Comparison of ENCODE assay signal across 8 cellular contexts in genomic region chr14:55129086-55129427, GRCh38. TPM values are rescaled to one million over a fixed set of nuclear protein-coding genes. Genes with fewer than 3 reads are reported as not detected.
DNase-seq lines count a peak whose midpoint lies in the region; ATAC-seq and TF ChIP-seq lines count a peak whose summit lies in the region.

LGALS3 (plus strand) TSS chr14:55129252; CDS start chr14:55137374, 8,122 bp downstream.

- H3K9me3 Mint-ChIP-seq in activated B cell treated with CpG ODN at 0.5 μM for 24 hours = no peaks in the 10 kb centered on the region

- peaks cover 25% of the 10 kb centered on the region for H3K36me3 Mint-ChIP-seq in activated B cell treated with CpG ODN at 0.5 μM for 24 hours (ENCODE audit: low read depth)

- DNase-seq in EH (ENCODE audit: low read depth) (peak; percentile 72), HPDE6-E6E7 (ENCODE audit: extremely low spot score) (peak; percentile 85), activated B cell treated with CpG ODN at 0.5 μM for 24 hours (peak; percentile 72), lung microvascular endothelial cell (ENCODE audit: low read depth in 2 of 2) (peak; percentile 57 to 58), stromal cell of bone marrow (ENCODE audit: low read depth) (peak; percentile 48), SIG-M5 treated with dmso at 0.1 percent for 504 hours (lab: John Stamatoyannopoulos, UW; ENCODE audit: unreplicated experiment) (no peak)

- POLR2A ChIA-PET in activated B cell treated with CpG ODN at 0.5 μM for 24 hours (lab: Charles Lee) = interaction anchor here (1.0 to 4.7 kb wide), 17 partner anchors 9 to 247 kb away, joined by 3 to 78 read pairs (median 7); partner anchors contain the start of genes MAPK1IP1L, SOCS4 and WDHD1

- peaks cover 46% of the 10 kb centered on the region for H3K4me1 Mint-ChIP-seq in activated B cell treated with CpG ODN at 0.5 μM for 24 hours

- H3K27me3 Mint-ChIP-seq in activated B cell treated with CpG ODN at 0.5 μM for 24 hours = peaks cover 2% of the 10 kb centered on the region

- no peaks in the 10 kb centered on the region for H3K36me3 ChIP-seq in ectodermal cell (ENCODE audit: control insufficient read depth, insufficient read depth, low read length)

- ATAC-seq in GM21390 (IDR thresholded peaks at IDR 0.05; ENCODE audit: unreplicated experiment) = peak; percentile 71
- peak; percentile 51 for ATAC-seq in activated B cell treated with CpG ODN at 0.5 μM for 24 hours (ENCODE audit: low read depth)

- peaks cover 6% of the 10 kb centered on the region for H3K4me1 ChIP-seq in ectodermal cell (ENCODE audit: control insufficient read depth, insufficient read depth, low read length)

- H3K4me3 ChIP-seq in ectodermal cell (ENCODE audit: insufficient read depth, low read depth, low read length) = peak within 1 kb of the TSS; percentile 44

- TF ChIP-seq CTCF in activated B cell treated with CpG ODN at 0.5 μM for 24 hours (IDR thresholded peaks at IDR 0.05) = no peak

- 1% methylated on average over 50 of the region's 50 CpGs for WGBS in ectodermal cell, 2 experiments

- H3K27ac ChIP-seq in ectodermal cell (ENCODE audit: insufficient read depth, low read depth, low read length, poor library complexity, severe bottlenecking) = no peak within 1 kb of the TSS

- peak within 1 kb of the TSS; percentile 88 for H3K27ac Mint-ChIP-seq in activated B cell treated with CpG ODN at 0.5 μM for 24 hours

- peak within 1 kb of the TSS; percentile 90 for H3K4me3 Mint-ChIP-seq in activated B cell treated with CpG ODN at 0.5 μM for 24 hours

- H3K9me3 ChIP-seq in ectodermal cell (ENCODE audit: control insufficient read depth, low read length) = no peaks in the 10 kb centered on the region

- H3K27me3 ChIP-seq in ectodermal cell (ENCODE audit: control insufficient read depth, insufficient read depth, low read length, poor library complexity, severe bottlenecking) = peaks cover 63% of the 10 kb centered on the region

- intact Hi-C loops in activated B cell treated with CpG ODN at 0.5 μM for 24 hours (cut with micrococcal nuclease) = loop anchor here (1.0 to 5.0 kb wide), 12 partner anchors 27 to 1517 kb away; partner anchors contain the start of genes DLGAP5, FBXO34, GCH1 and MAPK1IP1L

- CTCF ChIA-PET in activated B cell treated with CpG ODN at 0.5 μM for 24 hours (lab: Charles Lee) = interaction anchor here (0.6 to 2.7 kb wide), 3 partner anchors 27 to 57 kb away, joined by 3 to 16 read pairs (median 4); no protein-coding TSS in a partner anchor

RNA-seq across cellular contexts. Expression of gene LGALS3, which starts in this region (rescaled TPM):
- total RNA-seq in activated B cell treated with CpG ODN at 0.5 μM for 24 hours (199 and 221 TPM in 2 replicates), lung microvascular endothelial cell (60.6 and 96.8 TPM in 2 replicates)
- polyA plus RNA-seq in ectodermal cell (2013, experiment 1 of 4) = 1.2 TPM
- 1.4 TPM for polyA plus RNA-seq in ectodermal cell (2013, experiment 2 of 4)
- 2.2 TPM for polyA plus RNA-seq in ectodermal cell (2013, experiment 3 of 4)
- polyA plus RNA-seq in ectodermal cell (2013, experiment 4 of 4) = 2.8 TPM
